In genomic region chr9:109411818-109412352, GRCh38 we compare ENCODE assay signal across 8 cellular contexts.
A peak's percentile ranks its signal among the peaks of the same experiment; 100 is the strongest.
DNase-seq lines count a peak whose midpoint lies in the region; ATAC-seq and TF ChIP-seq lines count a peak whose summit lies in the region.

No MANE protein-coding gene starts in this region.

- no peak overlapping the region for H3K27ac Mint-ChIP-seq in osteocyte (ENCODE audit: unreplicated experiment)

- H3K4me1 Mint-ChIP-seq in osteocyte (ENCODE audit: unreplicated experiment) = peaks cover 3% of the 10 kb centered on the region

- H3K4me3 ChIP-seq in OCI-LY3 (ENCODE audit: low read length) (peak overlapping the region; percentile 65), choroid plexus epithelial cell (ENCODE audit: low read depth, low read length) (no peak overlapping the region)

- H3K9ac ChIP-seq in OCI-LY3 (ENCODE audit: low read length) = peak overlapping the region; percentile 72

- TF ChIP-seq CTCF in OCI-LY3 (IDR thresholded peaks at IDR 0.05; ENCODE audit: low read depth, low read length) (peak; percentile 89), choroid plexus epithelial cell (conservative IDR thresholded peaks at IDR 0.05; ENCODE audit: low read depth, low read length) (peak; percentile 87), osteocyte (IDR thresholded peaks at IDR 0.05) (peak; percentile 67)

- peaks cover 2% of the 10 kb centered on the region for H3K36me3 Mint-ChIP-seq in osteocyte (ENCODE audit: unreplicated experiment)

- ATAC-seq in GM18861 (IDR thresholded peaks at IDR 0.05; ENCODE audit: unreplicated experiment) (peak; percentile 50), HG03060 (IDR thresholded peaks at IDR 0.05; ENCODE audit: low read depth, unreplicated experiment) (peak; percentile 32)

- H3K36me3 ChIP-seq in OCI-LY3 (replicated peaks; ENCODE audit: low read depth, low read length) = no peaks in the 10 kb centered on the region

- H2AFZ ChIP-seq in OCI-LY3 (ENCODE audit: low read depth, low read length) = no peak overlapping the region; the same call in 1 of the 2 replicates

- H4K20me1 ChIP-seq in OCI-LY3 (ENCODE audit: insufficient read depth, low read length) = no peaks in the 10 kb centered on the region

- no peaks in the 10 kb centered on the region for H3K9me3 ChIP-seq in OCI-LY3 (ENCODE audit: insufficient read depth, low read length)

- H3K4me3 Mint-ChIP-seq in osteocyte (ENCODE audit: unreplicated experiment) = no peak overlapping the region

- DNase-seq in CD1c-positive myeloid dendritic cell (ENCODE audit: extremely low spot score) = peak; percentile 7
- peak; percentile 77 for DNase-seq in choroid plexus epithelial cell (ENCODE audit: low read depth)
- no peak for DNase-seq in osteocyte (ENCODE audit: extremely low spot score, unreplicated experiment)
- no peak for DNase-seq in GM19238 (ENCODE audit: insufficient read length, low spot score)
- DNase-seq in RPMI8226 = no peak

- peak overlapping the region; percentile 94 for H3K27ac ChIP-seq in OCI-LY3 (ENCODE audit: low read length)

- H3K27me3 Mint-ChIP-seq in osteocyte (ENCODE audit: unreplicated experiment) = no peaks in the 10 kb centered on the region

- H3K4me2 ChIP-seq in OCI-LY3 (ENCODE audit: low read length) = peak overlapping the region; percentile 91

- H3K79me2 ChIP-seq in OCI-LY3 (ENCODE audit: low read length) = no peaks in the 10 kb centered on the region

- H3K4me1 ChIP-seq in OCI-LY3 (ENCODE audit: low read length) = peaks cover 88% of the 10 kb centered on the region

- no peaks in the 10 kb centered on the region for H3K27me3 ChIP-seq in OCI-LY3 (ENCODE audit: low read depth, low read length)

- H3K9me3 Mint-ChIP-seq in osteocyte (ENCODE audit: unreplicated experiment) = no peaks in the 10 kb centered on the region

Comparison
In these comparisons a context has a peak if more than half of its experiments do, and no peak if none do; other contexts are left out.
1. DNase-seq: peak in CD1c-positive myeloid dendritic cell (single experiment) and choroid plexus epithelial cell (single experiment); none in osteocyte (single experiment), GM19238 (single experiment) and RPMI8226 (single experiment).
2. Peak in every context shown above with its lines, with median percentiles within 50 percentile points of each other: CTCF ChIP-seq.